ENCODE assay signal across 15 cellular contexts in genomic region chr9:95499101-95499676, GRCh38.
"Had no signal": no experiment of that assay in that cellular context is flagged by ENCODE, and none has a peak within 500 bp of the region (broad histone marks: within the 10 kb centered on the region; RNA-seq: fewer than 3 reads in every experiment).

No MANE protein-coding gene starts in this region.

- ATAC-seq: foreskin keratinocyte, left lobe of liver had no signal

- H3K9me3 Mint-ChIP-seq: activated B cell treated with CpG ODN at 0.5 μM for 24 hours; activated CD4-positive, alpha-beta T cell treated with anti-CD3 and anti-CD28 coated beads, Interleukin-2, amount 10 ng/mL, durations not matched to agents 24 days and 14 days; activated naive CD4-positive, alpha-beta T cell treated with anti-CD3 and anti-CD28 coated beads for 36 hours; brain; endodermal cell; nephron progenitor cell; T-helper 1 cell treated with Interleukin-12 subunit alpha and Interleukin-12 subunit beta and Interleukin-4 antibody, amounts not matched to agents 30 μg/mL and 1 μg/mL, for 36 hours had no signal

- H3K4me3 Mint-ChIP-seq: activated B cell treated with CpG ODN at 0.5 μM for 24 hours; activated CD4-positive, alpha-beta T cell treated with anti-CD3 and anti-CD28 coated beads, Interleukin-2, amount 10 ng/mL, durations not matched to agents 24 days and 14 days; activated naive CD4-positive, alpha-beta T cell treated with anti-CD3 and anti-CD28 coated beads for 36 hours; endodermal cell; nephron progenitor cell; T-helper 1 cell treated with Interleukin-12 subunit alpha and Interleukin-12 subunit beta and Interleukin-4 antibody, amounts not matched to agents 30 μg/mL and 1 μg/mL, for 36 hours had no signal

- DNase-seq: activated B cell treated with CpG ODN at 0.5 μM for 24 hours; activated CD4-positive, alpha-beta T cell treated with anti-CD3 and anti-CD28 coated beads, Interleukin-2, amount 10 ng/mL, durations not matched to agents 24 days and 14 days; activated naive CD4-positive, alpha-beta T cell treated with anti-CD3 and anti-CD28 coated beads for 36 hours; adrenal gland; cerebellar nuclear complex; dermis blood vessel endothelial cell; endodermal cell; foreskin keratinocyte; head of caudate nucleus; nephron progenitor cell; ovary had no signal

- H3K36me3 ChIP-seq: adrenal gland, ovary, thyroid gland had no signal

- H3K4me1 ChIP-seq: adrenal gland, foreskin keratinocyte had no signal

- H3K27ac ChIP-seq: foreskin keratinocyte, ovary had no signal

- H3K27me3 ChIP-seq: adrenal gland, foreskin keratinocyte, ovary, thyroid gland had no signal

- H3K9me3 ChIP-seq: adrenal gland, ovary, thyroid gland had no signal

- H3K4me3 ChIP-seq: adrenal gland, ovary, thyroid gland had no signal

- H3K27ac Mint-ChIP-seq: activated B cell treated with CpG ODN at 0.5 μM for 24 hours; activated CD4-positive, alpha-beta T cell treated with anti-CD3 and anti-CD28 coated beads, Interleukin-2, amount 10 ng/mL, durations not matched to agents 24 days and 14 days; activated naive CD4-positive, alpha-beta T cell treated with anti-CD3 and anti-CD28 coated beads for 36 hours; endodermal cell; nephron progenitor cell; T-helper 1 cell treated with Interleukin-12 subunit alpha and Interleukin-12 subunit beta and Interleukin-4 antibody, amounts not matched to agents 30 μg/mL and 1 μg/mL, for 36 hours had no signal
